1 cellular context compared by ENCODE assay signal in the genomic region with DNA sequence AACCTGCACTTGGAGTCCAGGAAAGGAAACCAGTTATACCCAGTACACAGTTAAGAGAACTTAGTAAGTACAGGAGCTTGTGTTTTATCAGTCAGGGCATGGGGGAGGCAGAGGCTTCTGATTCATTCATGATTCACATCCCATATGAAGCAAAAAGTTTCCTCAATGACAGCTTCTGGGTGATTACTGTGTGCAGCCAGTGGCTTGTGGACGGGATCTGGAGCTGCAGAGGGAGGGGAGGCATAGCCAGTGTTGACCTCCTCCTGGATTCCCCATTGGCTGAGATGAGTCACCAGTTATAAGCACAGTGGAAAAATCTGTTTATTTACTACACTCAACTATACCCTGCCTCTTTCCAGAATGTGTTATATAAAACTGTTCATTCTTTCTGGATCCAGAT.
TF ChIP-seq lines count a peak whose summit lies in the region.

No MANE protein-coding gene starts in this region.

TF ChIP-seq in GM23338, 12 proteins besides CTCF, POLR2A, EP300 and RAD21 (continued from another document):
- TF ChIP-seq, protein P1, sequence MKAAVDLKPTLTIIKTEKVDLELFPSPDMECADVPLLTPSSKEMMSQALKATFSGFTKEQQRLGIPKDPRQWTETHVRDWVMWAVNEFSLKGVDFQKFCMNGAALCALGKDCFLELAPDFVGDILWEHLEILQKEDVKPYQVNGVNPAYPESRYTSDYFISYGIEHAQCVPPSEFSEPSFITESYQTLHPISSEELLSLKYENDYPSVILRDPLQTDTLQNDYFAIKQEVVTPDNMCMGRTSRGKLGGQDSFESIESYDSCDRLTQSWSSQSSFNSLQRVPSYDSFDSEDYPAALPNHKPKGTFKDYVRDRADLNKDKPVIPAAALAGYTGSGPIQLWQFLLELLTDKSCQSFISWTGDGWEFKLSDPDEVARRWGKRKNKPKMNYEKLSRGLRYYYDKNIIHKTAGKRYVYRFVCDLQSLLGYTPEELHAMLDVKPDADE (IDR thresholded peaks at IDR 0.05), result no peak
- TF ChIP-seq NANOG (IDR thresholded peaks at IDR 0.05; ENCODE audit: borderline replicate concordance), result no peak
- TF ChIP-seq, protein P2, sequence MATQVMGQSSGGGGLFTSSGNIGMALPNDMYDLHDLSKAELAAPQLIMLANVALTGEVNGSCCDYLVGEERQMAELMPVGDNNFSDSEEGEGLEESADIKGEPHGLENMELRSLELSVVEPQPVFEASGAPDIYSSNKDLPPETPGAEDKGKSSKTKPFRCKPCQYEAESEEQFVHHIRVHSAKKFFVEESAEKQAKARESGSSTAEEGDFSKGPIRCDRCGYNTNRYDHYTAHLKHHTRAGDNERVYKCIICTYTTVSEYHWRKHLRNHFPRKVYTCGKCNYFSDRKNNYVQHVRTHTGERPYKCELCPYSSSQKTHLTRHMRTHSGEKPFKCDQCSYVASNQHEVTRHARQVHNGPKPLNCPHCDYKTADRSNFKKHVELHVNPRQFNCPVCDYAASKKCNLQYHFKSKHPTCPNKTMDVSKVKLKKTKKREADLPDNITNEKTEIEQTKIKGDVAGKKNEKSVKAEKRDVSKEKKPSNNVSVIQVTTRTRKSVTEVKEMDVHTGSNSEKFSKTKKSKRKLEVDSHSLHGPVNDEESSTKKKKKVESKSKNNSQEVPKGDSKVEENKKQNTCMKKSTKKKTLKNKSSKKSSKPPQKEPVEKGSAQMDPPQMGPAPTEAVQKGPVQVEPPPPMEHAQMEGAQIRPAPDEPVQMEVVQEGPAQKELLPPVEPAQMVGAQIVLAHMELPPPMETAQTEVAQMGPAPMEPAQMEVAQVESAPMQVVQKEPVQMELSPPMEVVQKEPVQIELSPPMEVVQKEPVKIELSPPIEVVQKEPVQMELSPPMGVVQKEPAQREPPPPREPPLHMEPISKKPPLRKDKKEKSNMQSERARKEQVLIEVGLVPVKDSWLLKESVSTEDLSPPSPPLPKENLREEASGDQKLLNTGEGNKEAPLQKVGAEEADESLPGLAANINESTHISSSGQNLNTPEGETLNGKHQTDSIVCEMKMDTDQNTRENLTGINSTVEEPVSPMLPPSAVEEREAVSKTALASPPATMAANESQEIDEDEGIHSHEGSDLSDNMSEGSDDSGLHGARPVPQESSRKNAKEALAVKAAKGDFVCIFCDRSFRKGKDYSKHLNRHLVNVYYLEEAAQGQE (IDR thresholded peaks at IDR 0.05; ENCODE audit: unreplicated experiment), result no peak
- no peak for TF ChIP-seq ZNF331 (CRISPR knock-in tag; IDR thresholded peaks at IDR 0.05; ENCODE audit: low read depth)
